Comparison of ENCODE assay signal across 28 cellular contexts in genomic region chr7:28718042-28718452, GRCh38.
DNase-seq lines count a peak whose midpoint lies in the region; ATAC-seq and TF ChIP-seq lines count a peak whose summit lies in the region.
"Had no signal": no experiment of that assay in that cellular context is flagged by ENCODE, and none has a peak within 500 bp of the region (broad histone marks: within the 10 kb centered on the region; RNA-seq: fewer than 3 reads in every experiment).

No MANE protein-coding gene starts in this region.

- peak; percentile 95 for ATAC-seq in Right ventricle myocardium inferior
- peak; percentile 74 to 87 for ATAC-seq in left cardiac atrium
- ATAC-seq in stimulated activated naive CD8-positive, alpha-beta T cell treated with anti-CD3 and anti-CD28 coated beads, Interleukin-15, Interleukin-2, amounts not matched to agents 100 U/mL and 50 U/mL, for 24 hours, result no peak
- no peak for ATAC-seq in GM21390 (IDR thresholded peaks at IDR 0.05; ENCODE audit: unreplicated experiment)
- ATAC-seq in GM18867 (IDR thresholded peaks at IDR 0.05; ENCODE audit: unreplicated experiment), result no peak
- ATAC-seq: foreskin keratinocyte, WTC11 had no signal

- intact Hi-C loops in Right ventricle myocardium inferior (cut with DNase I), result no loop called here
- intact Hi-C loops in cardiac septum (cut with DNase I), result no loop called here
- intact Hi-C loops in left cardiac atrium (cut with DNase I), result no loop called here

- no peaks in the 10 kb centered on the region for H3K36me3 Mint-ChIP-seq in nephron progenitor cell (ENCODE audit: low read depth)
- H3K36me3 Mint-ChIP-seq: WTC11 had no signal

- H3K4me1 Mint-ChIP-seq in nephron progenitor cell, result peaks cover 64% of the 10 kb centered on the region
- H3K4me1 Mint-ChIP-seq: activated CD4-positive, alpha-beta T cell treated with anti-CD3 and anti-CD28 coated beads, Interleukin-2, amount 10 ng/mL, durations not matched to agents 24 days and 14 days had no signal

- peak overlapping the region; percentile 52 for H3K27ac Mint-ChIP-seq in nephron progenitor cell
- H3K27ac Mint-ChIP-seq: activated CD4-positive, alpha-beta T cell treated with anti-CD3 and anti-CD28 coated beads, Interleukin-2, amount 10 ng/mL, durations not matched to agents 24 days and 14 days; activated T-helper 2 cell treated with anti-CD3 and anti-CD28 coated beads, Interferon-gamma antibody, Interleukin-2, Interleukin-4, amounts not matched to agents 10 μg/mL and 5 μg/mL and 100 μg/mL, durations not matched to agents 14 hours and 24 hours and 36 hours; type B pancreatic cell; WTC11 had no signal

- TF ChIP-seq CTCF in nephron progenitor cell (IDR thresholded peaks at IDR 0.05), result no peak

- DNase-seq in Right ventricle myocardium inferior (ENCODE audit: missing footprints) (no peak), cardiac septum (ENCODE audit: low spot score) (no peak), left cardiac atrium (no peak), nephron progenitor cell (no peak), SW 1271 (lab: John Stamatoyannopoulos, UW) (no peak)
- no peak for DNase-seq in stimulated activated naive CD8-positive, alpha-beta T cell treated with anti-CD3 and anti-CD28 coated beads, Interleukin-15, Interleukin-2, amounts not matched to agents 100 U/mL and 50 U/mL, for 24 hours
- DNase-seq: 8988T; activated CD4-positive, alpha-beta T cell treated with anti-CD3 and anti-CD28 coated beads, Interleukin-2, amount 10 ng/mL, durations not matched to agents 24 days and 14 days; activated CD8-positive, alpha-beta memory T cell treated with anti-CD3 and anti-CD28 coated beads for 24 hours; activated naive CD4-positive, alpha-beta T cell treated with anti-CD3 and anti-CD28 coated beads, Interleukin-2, amount 50 U/mL, for 16 hours; activated T-cell treated with anti-CD3 and anti-CD28 coated beads for 4 hours; Calu3; DND-41; effector memory CD4-positive, alpha-beta T cell; erythroblast; foreskin keratinocyte; left colon; mesendoderm; NCI-H146; NCI-H446; NCI-H82; stimulated activated CD4-positive, alpha-beta T cell treated with anti-CD3 and anti-CD28 coated beads, Interleukin-4, amount 100 ng/mL, for 1 hour; T-helper 1 cell had no signal

- no peaks in the 10 kb centered on the region for H3K9me3 Mint-ChIP-seq in nephron progenitor cell
- H3K9me3 Mint-ChIP-seq: activated CD4-positive, alpha-beta T cell treated with anti-CD3 and anti-CD28 coated beads, Interleukin-2, amount 10 ng/mL, durations not matched to agents 24 days and 14 days; activated T-helper 2 cell treated with anti-CD3 and anti-CD28 coated beads, Interferon-gamma antibody, Interleukin-2, Interleukin-4, amounts not matched to agents 10 μg/mL and 5 μg/mL and 100 μg/mL, durations not matched to agents 14 hours and 24 hours and 36 hours; type B pancreatic cell; WTC11 had no signal

- peaks cover 5% of the 10 kb centered on the region for H3K27me3 Mint-ChIP-seq in nephron progenitor cell (ENCODE audit: low read depth, poor library complexity)
- H3K27me3 Mint-ChIP-seq: activated CD4-positive, alpha-beta T cell treated with anti-CD3 and anti-CD28 coated beads, Interleukin-2, amount 10 ng/mL, durations not matched to agents 24 days and 14 days had no signal

- no peak overlapping the region for H3K4me3 Mint-ChIP-seq in nephron progenitor cell
- H3K4me3 Mint-ChIP-seq: activated CD4-positive, alpha-beta T cell treated with anti-CD3 and anti-CD28 coated beads, Interleukin-2, amount 10 ng/mL, durations not matched to agents 24 days and 14 days; type B pancreatic cell; WTC11 had no signal

Comparison
In these comparisons a context has a peak if more than half of its experiments do, and no peak if none do; other contexts are left out.
1. ATAC-seq: peak in Right ventricle myocardium inferior (single experiment) and left cardiac atrium (2 of 2); none in stimulated activated naive CD8-positive, alpha-beta T cell treated with anti-CD3 and anti-CD28 coated beads, Interleukin-15, Interleukin-2, amounts not matched to agents 100 U/mL and 50 U/mL, for 24 hours (single experiment), GM21390 (single experiment) and GM18867 (single experiment).